Comparison of ENCODE assay signal across 26 cellular contexts in the genomic region with DNA sequence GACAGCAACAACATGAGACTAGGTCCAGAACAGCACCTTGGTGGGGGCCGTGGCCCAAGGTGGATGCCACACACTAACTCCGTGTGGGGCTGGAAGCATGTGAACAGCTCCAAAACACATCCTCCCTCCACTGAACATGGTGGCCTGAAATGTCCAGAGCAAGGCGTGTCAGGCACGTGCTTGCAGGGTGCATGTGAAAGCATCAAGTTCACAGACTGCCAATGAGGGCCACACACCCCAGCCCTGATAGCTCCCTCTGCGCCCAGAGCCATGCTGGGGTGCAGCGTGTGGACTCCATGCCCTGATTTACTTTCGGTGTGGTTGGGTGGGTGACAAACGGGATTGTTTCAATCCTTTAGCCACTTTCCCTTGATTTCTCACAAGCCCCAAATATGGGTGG. TPM values are rescaled to one million over a fixed set of nuclear protein-coding genes. Genes with fewer than 3 reads are reported as not detected.
A peak's percentile ranks its signal among the peaks of the same experiment; 100 is the strongest.
DNase-seq lines count a peak whose midpoint lies in the region; ATAC-seq, FAIRE-seq and TF ChIP-seq lines count a peak whose summit lies in the region.
"Had no signal": no experiment of that assay in that cellular context is flagged by ENCODE, and none has a peak within 500 bp of the region (broad histone marks: within the 10 kb centered on the region; RNA-seq: fewer than 3 reads in every experiment).

No MANE protein-coding gene starts in this region.

- no peak overlapping the region for H4K91ac ChIP-seq in neuronal stem cell (ENCODE audit: low read depth, low read length, poor library complexity)

- no peak overlapping the region for H2BK15ac ChIP-seq in neuronal stem cell (ENCODE audit: low read length)

- H4K20me1 ChIP-seq in HepG2 (ENCODE audit: insufficient read depth, low read length) (no peaks in the 10 kb centered on the region), K562 (replicated peaks; ENCODE audit: control insufficient read depth, insufficient read depth, low read length) (no peaks in the 10 kb centered on the region)
- H4K20me1 ChIP-seq: BLaER1 had no signal

- no peak overlapping the region for H3K23ac ChIP-seq in neuronal stem cell (ENCODE audit: low read depth, low read length, poor library complexity)

- no peaks in the 10 kb centered on the region for H3K36me3 ChIP-seq in HepG2 (replicated peaks in 1 of 2; ENCODE audit: control insufficient read depth in 1 of 2, insufficient read depth in 2 of 2, low read length in 2 of 2)
- H3K36me3 ChIP-seq in right lobe of liver = no peaks in the 10 kb centered on the region
- H3K36me3 ChIP-seq in K562 (ENCODE audit: control insufficient read depth, insufficient read depth, low read length) = no peaks in the 10 kb centered on the region
- H3K36me3 ChIP-seq in esophagus muscularis mucosa = no peaks in the 10 kb centered on the region
- H3K36me3 ChIP-seq in neuronal stem cell (replicated peaks in 1 of 2; ENCODE audit: control insufficient read depth in 2 of 2, insufficient read depth in 2 of 2, low read length in 2 of 2) = no peaks in the 10 kb centered on the region
- H3K36me3 ChIP-seq: BE2C had no signal

- BruUV-seq in HepG2 (replicated peaks; lab: Mats Ljungman, UMichigan) (no TSS peak), K562 (replicated peaks; lab: Mats Ljungman, UMichigan) (no TSS peak)

- no peak overlapping the region for H4K8ac ChIP-seq in neuronal stem cell (ENCODE audit: low read depth, low read length)

- DNase-seq in HepG2 (ENCODE audit: low spot score) (no peak), right lobe of liver (no peak), K562 (ENCODE audit: extremely low read depth in 1 of 4, low spot score in 3 of 4) (no peak), esophagus muscularis mucosa (ENCODE audit: extremely low spot score) (peak; percentile 57), neuronal stem cell (ENCODE audit: low spot score) (no peak), NCI-H1105 treated with DMSO at 0.1 percent for 48 hours (lab: John Stamatoyannopoulos, UW) (no peak), T-helper 1 cell (no peak)
- DNase-seq: 8988T; ACHN; BE2C; C1 segment of cervical spinal cord; CD4-positive, alpha-beta memory T cell; CD4-positive, CD25-positive, alpha-beta regulatory T cell; CD8-positive, alpha-beta memory T cell; COR-L47; DMS 273 treated with DMSO at 0.1 percent for 48 hours; DMS153; DMS53; DMS79 treated with DMSO at 0.1 percent for 48 hours; GF-D8 had no signal

- peak overlapping the region; percentile 15 for H3K18ac ChIP-seq in neuronal stem cell (ENCODE audit: low read length)

- H2AFZ ChIP-seq in HepG2 (ENCODE audit: low read length) (no peak overlapping the region), K562 (ENCODE audit: low read depth, low read length) (no peak overlapping the region), neuronal stem cell (ENCODE audit: low read length) (no peak overlapping the region)

- H3K4me2 ChIP-seq in HepG2 (ENCODE audit: low read depth, low read length) = no peak overlapping the region
- H3K4me2 ChIP-seq in K562 (ENCODE audit: insufficient read depth, low read length) = no peak overlapping the region
- no peak overlapping the region for H3K4me2 ChIP-seq in neuronal stem cell (ENCODE audit: insufficient read depth, low read length, poor library complexity, severe bottlenecking)
- H3K4me2 ChIP-seq: BLaER1 had no signal

- no peak overlapping the region for H3K4ac ChIP-seq in neuronal stem cell (ENCODE audit: low read length)

- H3K9me1 ChIP-seq in K562 (ENCODE audit: control insufficient read depth, insufficient read depth, low read length) = no peaks in the 10 kb centered on the region

- H2BK12ac ChIP-seq in neuronal stem cell (ENCODE audit: low read length) = no peak overlapping the region

- H3K9ac ChIP-seq in HepG2 (ENCODE audit: insufficient read depth, low read depth, low read length) = no peak overlapping the region
- no peak overlapping the region for H3K9ac ChIP-seq in K562 (ENCODE audit: insufficient read depth in 1 of 2, low read depth in 2 of 2, low read length in 2 of 2)
- H3K9ac ChIP-seq in neuronal stem cell (ENCODE audit: low read depth, low read length, poor library complexity) = no peak overlapping the region
- H3K9ac ChIP-seq: BLaER1 had no signal

- CTCF ChIA-PET in HepG2 (lab: Yijun Ruan, JAX; ENCODE audit: low intra/inter-chr PET ratio, low total read pairs) = no interaction called here
- CTCF ChIA-PET in K562 (lab: Yijun Ruan, JAX; ENCODE audit: low intra/inter-chr PET ratio) = no interaction called here

- no peaks in the 10 kb centered on the region for H3K79me1 ChIP-seq in neuronal stem cell (ENCODE audit: low read depth, low read length)

- no peak for TF ChIP-seq POLR2A in HepG2 (IDR thresholded peaks at IDR 0.05; ENCODE audit: insufficient read depth in 1 of 2, low read depth in 2 of 2, low read length in 2 of 2)
- no peak for TF ChIP-seq POLR2A in right lobe of liver (IDR thresholded peaks at IDR 0.05)
- no peak for TF ChIP-seq POLR2A in K562 (conservative IDR thresholded peaks at IDR 0.05)
- TF ChIP-seq POLR2A in esophagus muscularis mucosa (IDR thresholded peaks at IDR 0.05; ENCODE audit: low read depth) = no peak

- H2BK5ac ChIP-seq in neuronal stem cell (ENCODE audit: low read length) = no peak overlapping the region

- H2BK120ac ChIP-seq in neuronal stem cell (ENCODE audit: low read depth, low read length) = no peak overlapping the region

- no peak overlapping the region for H3K27ac ChIP-seq in HepG2 (ENCODE audit: extremely low read length, insufficient read depth, low read length)
- H3K27ac ChIP-seq in right lobe of liver = no peak overlapping the region
- H3K27ac ChIP-seq in K562 (ENCODE audit: extremely low read depth, low read depth, low read length) = no peak overlapping the region
- no peak overlapping the region for H3K27ac ChIP-seq in esophagus muscularis mucosa (replicated peaks in 1 of 4)
- no peak overlapping the region for H3K27ac ChIP-seq in neuronal stem cell (replicated peaks; ENCODE audit: low read length)
- H3K27ac ChIP-seq: BLaER1 had no signal

- TF ChIP-seq EP300 in HepG2 (IDR thresholded peaks at IDR 0.05; ENCODE audit: low read depth in 2 of 2, low read length in 2 of 2) (no peak), HepG2 (CRISPR knock-in tag; IDR thresholded peaks at IDR 0.05; ENCODE audit: borderline replicate concordance) (no peak), K562 (IDR thresholded peaks at IDR 0.05; ENCODE audit: low read length) (no peak), esophagus muscularis mucosa (IDR thresholded peaks at IDR 0.05) (no peak)

- no peaks in the 10 kb centered on the region for H3K9me3 ChIP-seq in HepG2 (ENCODE audit: low read length)
- no peaks in the 10 kb centered on the region for H3K9me3 ChIP-seq in right lobe of liver
- H3K9me3 ChIP-seq in K562 (replicated peaks; ENCODE audit: control insufficient read depth, insufficient read depth, low read depth, low read length) = no peaks in the 10 kb centered on the region
- no peaks in the 10 kb centered on the region for H3K9me3 ChIP-seq in esophagus muscularis mucosa
- H3K9me3 ChIP-seq in neuronal stem cell (replicated peaks in 1 of 2; ENCODE audit: control insufficient read depth in 2 of 2, insufficient read depth in 1 of 2, low read depth in 1 of 2, low read length in 2 of 2) = no peaks in the 10 kb centered on the region
- H3K9me3 ChIP-seq: BE2C had no signal

- TF ChIP-seq CTCF in HepG2 (CRISPR knock-in tag; IDR thresholded peaks at IDR 0.05) = no peak
- no peak for TF ChIP-seq CTCF in right lobe of liver (IDR thresholded peaks at IDR 0.05)
- no peak for TF ChIP-seq CTCF in K562 (IDR thresholded peaks at IDR 0.05 in 2 of 3, conservative IDR thresholded peaks at IDR 0.05 in 1 of 3; ENCODE audit: insufficient read depth in 2 of 3, low read depth in 1 of 3, low read length in 3 of 3)
- TF ChIP-seq CTCF in esophagus muscularis mucosa (IDR thresholded peaks at IDR 0.05) = no peak

- WGBS in HepG2 (ENCODE audit: low lambda C conversion rate) = 87% methylated on average over 8 of the region's 8 CpGs
- 100% methylated on average over 3 of the region's 8 CpGs for WGBS in right lobe of liver (ENCODE audit: insufficient coverage, low coverage, low lambda C conversion rate, missing lambda C conversion rate)
- 51% methylated on average over 8 of the region's 8 CpGs for WGBS in K562 (ENCODE audit: insufficient coverage, low coverage, missing lambda C conversion rate)
- 99% methylated on average over 8 of the region's 8 CpGs for WGBS in esophagus muscularis mucosa
- WGBS in neuronal stem cell (ENCODE audit: extremely low coverage in 2 of 2, insufficient read length in 2 of 2, insufficient replicate concordance in 1 of 2), 2 donors = no CpG with 5 or more reads among the region's 8 CpGs

- H2AK5ac ChIP-seq in neuronal stem cell (ENCODE audit: low read depth, low read length) = no peak overlapping the region

- no peak for FAIRE-seq in HepG2 (lab: Jason Lieb, UNC)
- FAIRE-seq in K562 (lab: Jason Lieb, UNC) = no peak
- FAIRE-seq: A204.1, G401.6, GM12891, GM19239 had no signal

- H3K4me3 ChIP-seq in HepG2 (replicated peaks in 1 of 3; ENCODE audit: insufficient read depth in 1 of 3, low read depth in 2 of 3, low read length in 3 of 3) (no peak overlapping the region), right lobe of liver (no peak overlapping the region), K562 (no peak overlapping the region), esophagus muscularis mucosa (no peak overlapping the region), neuronal stem cell (ENCODE audit: low read length in 2 of 2) (no peak overlapping the region)
- H3K4me3 ChIP-seq: BLaER1 had no signal

- H3K4me1 ChIP-seq in HepG2 (ENCODE audit: insufficient read depth, low read length) = peaks cover 58% of the 10 kb centered on the region
- H3K4me1 ChIP-seq in right lobe of liver = peaks cover 0 to 4% (median 0%) of the 10 kb centered on the region in 4 donors
- H3K4me1 ChIP-seq in K562 (replicated peaks in 1 of 2; ENCODE audit: control insufficient read depth in 2 of 2, insufficient read depth in 2 of 2, low read length in 2 of 2) = peaks cover 6 to 11% of the 10 kb centered on the region in 2 experiments; a peak in 4 of 5 replicates
- peaks cover 8 to 26% (median 16%) of the 10 kb centered on the region in 4 donors for H3K4me1 ChIP-seq in esophagus muscularis mucosa
- peaks cover 8 to 10% of the 10 kb centered on the region in 2 donors for H3K4me1 ChIP-seq in neuronal stem cell (ENCODE audit: control insufficient read depth in 2 of 2, insufficient read depth in 1 of 2, low read depth in 1 of 2, low read length in 2 of 2)
- H3K4me1 ChIP-seq: BE2C had no signal

- TF ChIP-seq RAD21 in HepG2 (CRISPR knock-in tag; IDR thresholded peaks at IDR 0.05) = no peak
- no peak for TF ChIP-seq RAD21 in K562 (CRISPR knock-in tag; conservative IDR thresholded peaks at IDR 0.05 in 1 of 2, IDR thresholded peaks at IDR 0.05 in 1 of 2)

- H3K79me2 ChIP-seq in HepG2 (ENCODE audit: insufficient read depth, low read length) (no peaks in the 10 kb centered on the region), K562 (ENCODE audit: control insufficient read depth, insufficient read depth, low read length) (no peaks in the 10 kb centered on the region)

- H3K27me3 ChIP-seq in HepG2 (ENCODE audit: control insufficient read depth in 1 of 2, insufficient read depth in 2 of 2, low read length in 2 of 2) (no peaks in the 10 kb centered on the region), right lobe of liver (no peaks in the 10 kb centered on the region), K562 (ENCODE audit: control insufficient read depth in 2 of 2, insufficient read depth in 2 of 2, low read length in 2 of 2) (peaks cover 5 to 11% of the 10 kb centered on the region in 2 experiments; a peak in 3 of 5 replicates), esophagus muscularis mucosa (no peaks in the 10 kb centered on the region), neuronal stem cell (ENCODE audit: control insufficient read depth in 3 of 3, insufficient read depth in 3 of 3, low read depth in 1 of 3, low read length in 3 of 3) (no peaks in the 10 kb centered on the region)
- H3K27me3 ChIP-seq: BLaER1 had no signal

- in situ Hi-C loops in HepG2 (cut with HindIII; ENCODE audit: extremely low pct_ligation_motif_present, low pct_unique_long_range_greater_than_20kb) (no loop called here), K562 (cut with MboI) (no loop called here)

- POLR2A ChIA-PET in HepG2 (lab: Yijun Ruan, JAX) = no interaction called here
- POLR2A ChIA-PET in K562 (lab: Yijun Ruan, JAX) = no interaction called here

- H3K14ac ChIP-seq in neuronal stem cell (ENCODE audit: low read length) = no peak overlapping the region

- ATAC-seq in HepG2 (no peak), right lobe of liver (no peak), K562 (no peak), HG03521 (IDR thresholded peaks at IDR 0.05; ENCODE audit: unreplicated experiment) (no peak)

- intact Hi-C loops in HepG2 (cut with micrococcal nuclease; ENCODE audit: unreplicated experiment) = no loop called here
- intact Hi-C loops in right lobe of liver (cut with DNase I) = no loop called here
- intact Hi-C loops in K562 (cut with micrococcal nuclease) = no loop called here
- intact Hi-C loops in esophagus muscularis mucosa (cut with DNase I) = loop anchor here (10.0 kb wide), 1 partner anchor 61 kb away; a partner anchor contains a TSS

RNA-seq across cellular contexts. Expression of a gene that starts 20.1 kb away (rescaled TPM):
- total RNA-seq in HepG2 (2016; rRNA removed; fragmentation: Illumina TruSeq; extraction: Trizol) (41.2 and 64.0 TPM in 2 replicates), right lobe of liver (10 to 100 TPM in 1 of 6 experiments, 1 to 10 TPM in 5; 2.8 to 15.5 (median 5.5) TPM), K562 (2014; rRNA removed) (34.7 and 41.1 TPM in 2 replicates), K562 (2014; rRNA removed; fragmentation: Illumina TruSeq; extraction: Trizol) (39.9 and 41.0 TPM in 2 replicates), K562 (2015; rRNA removed; fragmentation: Illumina TruSeq; extraction: Trizol) (36.4 and 39.0 TPM in 2 replicates), K562 (2021) (28.1 and 30.2 TPM in 2 replicates), esophagus muscularis mucosa (1 to 10 TPM; 2.5 to 7.9 (median 3.8) TPM)
- 6.2 and 9.4 TPM in 2 replicates for total RNA-seq in HepG2 (2016; cell fraction: cytosol; rRNA removed; fragmentation: Illumina TruSeq; extraction: Trizol; ENCODE audit: low read depth)
- 44.8 and 65.5 TPM in 2 replicates for total RNA-seq in HepG2 (2016; cell fraction: insoluble cytoplasmic fraction; rRNA removed; fragmentation: Illumina TruSeq; extraction: Trizol)
- 13.3 and 13.7 TPM in 2 replicates for total RNA-seq in HepG2 (2016; cell fraction: membrane; rRNA removed; fragmentation: Illumina TruSeq; extraction: Trizol)
- 22.1 and 24.0 TPM in 2 replicates for total RNA-seq in HepG2 (2016; cell fraction: nucleus; rRNA removed; fragmentation: Illumina TruSeq; extraction: Trizol)
- polyA plus RNA-seq in HepG2 (2011; rRNA removed) (18.0 and 19.4 TPM in 2 replicates), K562 (2011; rRNA removed) (15.9 and 22.6 TPM in 2 replicates), K562 (2014; fragmentation: Illumina TruSeq; extraction: Trizol) (48.2 and 51.2 TPM in 2 replicates), K562 (2014; fragmentation: Nextera tagmentation; extraction: Ambion mirVana) (100 to 1,000 TPM; 103 to 114 TPM), K562 (2014; rRNA removed) (35.7 and 46.6 TPM in 2 replicates)
- polyA plus RNA-seq in HepG2 (2011; cell fraction: cytosol; rRNA removed) = 7.7 and 14.3 TPM in 2 replicates
- polyA plus RNA-seq in HepG2 (2011; cell fraction: nucleus; rRNA removed) = 6.5 and 6.6 TPM in 2 replicates
- polyA plus RNA-seq in HepG2 (2012) = 26.7 and 29.8 TPM in 2 replicates
- 15.4 and 17.1 TPM in 2 replicates for polyA plus RNA-seq in HepG2 (2016; cell fraction: cytosol; fragmentation: Illumina TruSeq; extraction: Trizol; ENCODE audit: low read depth)
- 66.0 and 77.9 TPM in 2 replicates for polyA plus RNA-seq in HepG2 (2016; cell fraction: insoluble cytoplasmic fraction; fragmentation: Illumina TruSeq; extraction: Trizol; ENCODE audit: low read depth)
- 17.5 and 18.0 TPM in 2 replicates for polyA plus RNA-seq in HepG2 (2016; cell fraction: membrane; fragmentation: Illumina TruSeq; extraction: Trizol; ENCODE audit: low read depth)
- polyA plus RNA-seq in HepG2 (2016; cell fraction: nucleus; fragmentation: Illumina TruSeq; extraction: Trizol; ENCODE audit: insufficient read depth, low read depth) = 29.6 and 31.9 TPM in 2 replicates
- polyA minus RNA-seq in HepG2 (2011; rRNA and poly(A)+ RNA removed; ENCODE audit: low replicate concordance) = 9.4 and 13.4 TPM in 2 replicates
- 6.6 and 7.6 TPM in 2 replicates for polyA minus RNA-seq in HepG2 (2011; cell fraction: cytosol; rRNA and poly(A)+ RNA removed)
- 24.3 and 26.1 TPM in 2 replicates for polyA minus RNA-seq in HepG2 (2011; cell fraction: nucleus; rRNA and poly(A)+ RNA removed)
- total RNA-seq in K562 (2011; cell fraction: chromatin; rRNA removed; ENCODE audit: low replicate concordance) = 10.1 and 10.8 TPM in 2 replicates
- total RNA-seq in K562 (2011; cell fraction: nucleolus; rRNA removed) = 7.1 and 8.8 TPM in 2 replicates
- 7.9 and 13.3 TPM in 2 replicates for total RNA-seq in K562 (2011; cell fraction: nucleoplasm; rRNA removed)
- 8.4 and 11.0 TPM in 2 replicates for polyA plus RNA-seq in K562 (2011; cell fraction: cytosol; rRNA removed)
- 12.8 and 16.4 TPM in 2 replicates for polyA plus RNA-seq in K562 (2011; cell fraction: nucleus; rRNA removed)
- polyA plus RNA-seq in K562 (2012) = 16.5 and 38.9 TPM in 2 replicates
- 17.4 and 17.6 TPM in 2 replicates for polyA minus RNA-seq in K562 (2011; rRNA and poly(A)+ RNA removed)
- 6.8 and 8.6 TPM in 2 replicates for polyA minus RNA-seq in K562 (2011; cell fraction: cytosol; rRNA and poly(A)+ RNA removed)
- 9.7 and 17.2 TPM in 2 replicates for polyA minus RNA-seq in K562 (2011; cell fraction: nucleus; rRNA and poly(A)+ RNA removed)
- polyA plus RNA-seq in neuronal stem cell (2013, experiment 1 of 2) = 8.5 TPM
- polyA plus RNA-seq in neuronal stem cell (2013, experiment 2 of 2) = 9.8 TPM
